ENCODE assay signal across 17 cellular contexts in genomic region chr1:213670692-213671023, GRCh38.
A peak's percentile ranks its signal among the peaks of the same experiment; 100 is the strongest.
DNase-seq lines count a peak whose midpoint lies in the region; ATAC-seq, FAIRE-seq and TF ChIP-seq lines count a peak whose summit lies in the region.
"Had no signal": no experiment of that assay in that cellular context is flagged by ENCODE, and none has a peak within 500 bp of the region (broad histone marks: within the 10 kb centered on the region; RNA-seq: fewer than 3 reads in every experiment).

No MANE protein-coding gene starts in this region.

- CTCF ChIA-PET in HepG2 (lab: Yijun Ruan, JAX; ENCODE audit: low intra/inter-chr PET ratio, low total read pairs) (no interaction called here), WTC11 (lab: Charles Lee) (interaction anchor here (1.0 to 1.1 kb wide), 4 partner anchors 11 to 319 kb away, joined by 3 to 4 read pairs (median 3); no protein-coding TSS in a partner anchor)

- 44% methylated on average over 1 of the region's 1 CpG for WGBS in HepG2 (ENCODE audit: low lambda C conversion rate)
- 17% methylated on average over 1 of the region's 1 CpG for WGBS in right lobe of liver (ENCODE audit: insufficient coverage, low coverage, low lambda C conversion rate, missing lambda C conversion rate)
- WGBS in HUES64: 33% methylated on average over 1 of the region's 1 CpG

- intact Hi-C loops in HepG2 (cut with micrococcal nuclease; ENCODE audit: unreplicated experiment) (loop anchor here (10.0 kb wide), 1 partner anchor 314 kb away; the partner anchor contains the start of gene PROX1), right lobe of liver (cut with DNase I) (no loop called here), tibial artery (cut with DNase I; ENCODE audit: low total_unique reads) (no loop called here)

- H3K9me3 Mint-ChIP-seq in WTC11 (peaks cover 20% of the 10 kb centered on the region), type B pancreatic cell (peaks cover 8% of the 10 kb centered on the region)

- no TSS peak for BruUV-seq in HepG2 (replicated peaks; lab: Mats Ljungman, UMichigan)

- TF ChIP-seq RAD21 in HepG2 (CRISPR knock-in tag; IDR thresholded peaks at IDR 0.05): no peak

- peak overlapping the region; percentile 81 for H3K27ac Mint-ChIP-seq in WTC11
- peak overlapping the region; percentile 8 for H3K27ac Mint-ChIP-seq in type B pancreatic cell
- H3K27ac Mint-ChIP-seq: B cell, CD14-positive monocyte had no signal

- H3K4me1 ChIP-seq in HepG2 (ENCODE audit: insufficient read depth, low read length) (peaks cover 30% of the 10 kb centered on the region), right lobe of liver (peaks cover 0 to 6% (median 0%) of the 10 kb centered on the region in 4 donors), HUES64 (ENCODE audit: insufficient read depth, low read length) (peaks cover 11% of the 10 kb centered on the region; the same call in 1 of the 2 replicates), tibial artery (no peaks in the 10 kb centered on the region)

- no peak for DNase-seq in HepG2 (ENCODE audit: low spot score)
- no peak for DNase-seq in right lobe of liver
- no peak for DNase-seq in WTC11 (ENCODE audit: low spot score)
- DNase-seq in type B pancreatic cell (ENCODE audit: extremely low spot score, unreplicated experiment): no peak
- DNase-seq in NCI-H2196 treated with DMSO at 0.1 percent for 48 hours (lab: John Stamatoyannopoulos, UW; ENCODE audit: unreplicated experiment): no peak
- no peak for DNase-seq in tibial artery
- DNase-seq: Calu3, DMS 273 treated with DMSO at 0.1 percent for 48 hours, GOT3 had no signal

- H3K9ac ChIP-seq in HepG2 (ENCODE audit: insufficient read depth, low read depth, low read length): no peak overlapping the region
- no peak overlapping the region for H3K9ac ChIP-seq in HUES64 (ENCODE audit: low read depth, low read length)
- H3K9ac ChIP-seq: KMS-11 had no signal

- H3K27ac ChIP-seq in HepG2 (ENCODE audit: extremely low read length, insufficient read depth, low read length) (no peak overlapping the region), right lobe of liver (no peak overlapping the region), HUES64 (ENCODE audit: low read depth, low read length) (peak overlapping the region; percentile 25; the same call in 1 of the 2 replicates), tibial artery (no peak overlapping the region)
- H3K27ac ChIP-seq: KMS-11 had no signal

- TF ChIP-seq EP300 in HepG2 (IDR thresholded peaks at IDR 0.05; ENCODE audit: low read depth in 2 of 2, low read length in 2 of 2): no peak
- TF ChIP-seq EP300 in HepG2 (CRISPR knock-in tag; IDR thresholded peaks at IDR 0.05; ENCODE audit: borderline replicate concordance): no peak

- H3K79me2 ChIP-seq in HepG2 (ENCODE audit: insufficient read depth, low read length): no peaks in the 10 kb centered on the region

- H3K36me3 ChIP-seq in HepG2 (replicated peaks in 1 of 2; ENCODE audit: control insufficient read depth in 1 of 2, insufficient read depth in 2 of 2, low read length in 2 of 2): no peaks in the 10 kb centered on the region
- H3K36me3 ChIP-seq in right lobe of liver: no peaks in the 10 kb centered on the region
- H3K36me3 ChIP-seq in HUES64 (ENCODE audit: insufficient read depth, low read length): no peaks in the 10 kb centered on the region
- no peaks in the 10 kb centered on the region for H3K36me3 ChIP-seq in tibial artery

- H3K27me3 Mint-ChIP-seq in WTC11 (ENCODE audit: low read depth): peaks cover 11% of the 10 kb centered on the region
- H3K27me3 Mint-ChIP-seq in type B pancreatic cell: no peaks in the 10 kb centered on the region
- H3K27me3 Mint-ChIP-seq: B cell had no signal

- H3K4me3 Mint-ChIP-seq in WTC11 (no peak overlapping the region), type B pancreatic cell (no peak overlapping the region)
- H3K4me3 Mint-ChIP-seq: B cell, CD14-positive monocyte had no signal

- in situ Hi-C loops in HepG2 (cut with HindIII; ENCODE audit: extremely low pct_ligation_motif_present, low pct_unique_long_range_greater_than_20kb): no loop called here

- H3K9me3 ChIP-seq in HepG2 (ENCODE audit: low read length): no peaks in the 10 kb centered on the region
- no peaks in the 10 kb centered on the region for H3K9me3 ChIP-seq in right lobe of liver
- H3K9me3 ChIP-seq in HUES64 (ENCODE audit: insufficient read depth, low read depth, low read length): no peaks in the 10 kb centered on the region
- H3K9me3 ChIP-seq in tibial artery: no peaks in the 10 kb centered on the region

- H4K20me1 ChIP-seq in HepG2 (ENCODE audit: insufficient read depth, low read length): no peaks in the 10 kb centered on the region

- no peak overlapping the region for H2AFZ ChIP-seq in HepG2 (ENCODE audit: low read length)

- H3K36me3 Mint-ChIP-seq in WTC11 (peaks cover 3% of the 10 kb centered on the region; the same call in 1 of the 2 replicates), type B pancreatic cell (no peaks in the 10 kb centered on the region)
- H3K36me3 Mint-ChIP-seq: CD14-positive monocyte had no signal

- POLR2A ChIA-PET in HepG2 (lab: Yijun Ruan, JAX) (no interaction called here), WTC11 (lab: Charles Lee) (interaction anchor here (0.6 kb wide), 1 partner anchor 357 kb away, joined by 6 read pairs; no protein-coding TSS in a partner anchor)

- ATAC-seq in HepG2 (no peak), right lobe of liver (no peak), WTC11 (no peak), GM21360 (IDR thresholded peaks at IDR 0.05; ENCODE audit: unreplicated experiment) (no peak)
- ATAC-seq: HCT116 had no signal

- TF ChIP-seq CTCF in HepG2 (CRISPR knock-in tag; IDR thresholded peaks at IDR 0.05) (no peak), right lobe of liver (IDR thresholded peaks at IDR 0.05) (no peak), WTC11 (IDR thresholded peaks at IDR 0.05) (no peak), type B pancreatic cell (conservative IDR thresholded peaks at IDR 0.05) (no peak), tibial artery (IDR thresholded peaks at IDR 0.05) (no peak)

- TF ChIP-seq POLR2A in HepG2 (IDR thresholded peaks at IDR 0.05; ENCODE audit: insufficient read depth in 1 of 2, low read depth in 2 of 2, low read length in 2 of 2) (no peak), right lobe of liver (IDR thresholded peaks at IDR 0.05) (no peak)

- FAIRE-seq in HepG2 (lab: Jason Lieb, UNC): no peak
- FAIRE-seq: A204.1, GM12891 had no signal

- peak overlapping the region; percentile 19; the same call in 1 of the 2 replicates for H3K4me2 ChIP-seq in HepG2 (ENCODE audit: low read depth, low read length)
- H3K4me2 ChIP-seq: KMS-11 had no signal

- H3K27me3 ChIP-seq in HepG2 (ENCODE audit: control insufficient read depth in 1 of 2, insufficient read depth in 2 of 2, low read length in 2 of 2) (no peaks in the 10 kb centered on the region), right lobe of liver (no peaks in the 10 kb centered on the region), HUES64 (ENCODE audit: insufficient read depth, low read length) (no peaks in the 10 kb centered on the region), tibial artery (no peaks in the 10 kb centered on the region)

- no peak overlapping the region for H3K4me3 ChIP-seq in HepG2 (replicated peaks in 1 of 3; ENCODE audit: insufficient read depth in 1 of 3, low read depth in 2 of 3, low read length in 3 of 3)
- H3K4me3 ChIP-seq in right lobe of liver: no peak overlapping the region
- H3K4me3 ChIP-seq in HUES64 (ENCODE audit: low read length): no peak overlapping the region
- H3K4me3 ChIP-seq in tibial artery: no peak overlapping the region

- peaks cover 21% of the 10 kb centered on the region for H3K4me1 Mint-ChIP-seq in WTC11
- H3K4me1 Mint-ChIP-seq in type B pancreatic cell (ENCODE audit: unreplicated experiment): no peaks in the 10 kb centered on the region
- H3K4me1 Mint-ChIP-seq: B cell, CD14-positive monocyte had no signal

TF ChIP-seq in HepG2, 621 proteins besides CTCF, POLR2A, EP300 and RAD21 (continues in another document):
- TF ChIP-seq ZNF431 (CRISPR knock-in tag; IDR thresholded peaks at IDR 0.05; ENCODE audit: borderline replicate concordance, low read depth): no peak
- no peak for TF ChIP-seq ZSCAN29 (CRISPR knock-in tag; conservative IDR thresholded peaks at IDR 0.05)
- TF ChIP-seq ZFP62 (CRISPR knock-in tag; IDR thresholded peaks at IDR 0.05): no peak
- TF ChIP-seq NRL (CRISPR knock-in tag; IDR thresholded peaks at IDR 0.05; ENCODE audit: borderline replicate concordance): no peak
- no peak for TF ChIP-seq ISL2 (CRISPR knock-in tag; IDR thresholded peaks at IDR 0.05)
- no peak for TF ChIP-seq TCF7 (IDR thresholded peaks at IDR 0.05; ENCODE audit: low read depth)
- TF ChIP-seq TERF1 (CRISPR knock-in tag; IDR thresholded peaks at IDR 0.05): no peak

TF ChIP-seq in WTC11, 78 proteins besides CTCF, POLR2A, EP300 and RAD21 (continues in another document):
- TF ChIP-seq JAZF1 (CRISPR knock-in tag; IDR thresholded peaks at IDR 0.05) (no peak), IRF1 (CRISPR knock-in tag; IDR thresholded peaks at IDR 0.05) (no peak), KAT7 (CRISPR knock-in tag; IDR thresholded peaks at IDR 0.05; ENCODE audit: borderline replicate concordance) (no peak), TCF7 (CRISPR knock-in tag; IDR thresholded peaks at IDR 0.05; ENCODE audit: low read depth) (no peak), ZNF512 (CRISPR knock-in tag; IDR thresholded peaks at IDR 0.05; ENCODE audit: borderline replicate concordance) (no peak)

Comparison
In these comparisons a context has a peak if more than half of its experiments do, and no peak if none do; other contexts are left out.
1. Of the 50 proteins assayed by ChIP-seq in both HepG2 and WTC11: peak only in HepG2: none; only in WTC11: MAX; in both: none; in neither: 49.